Comparison of ENCODE assay signal across 9 cellular contexts in the genomic region with DNA sequence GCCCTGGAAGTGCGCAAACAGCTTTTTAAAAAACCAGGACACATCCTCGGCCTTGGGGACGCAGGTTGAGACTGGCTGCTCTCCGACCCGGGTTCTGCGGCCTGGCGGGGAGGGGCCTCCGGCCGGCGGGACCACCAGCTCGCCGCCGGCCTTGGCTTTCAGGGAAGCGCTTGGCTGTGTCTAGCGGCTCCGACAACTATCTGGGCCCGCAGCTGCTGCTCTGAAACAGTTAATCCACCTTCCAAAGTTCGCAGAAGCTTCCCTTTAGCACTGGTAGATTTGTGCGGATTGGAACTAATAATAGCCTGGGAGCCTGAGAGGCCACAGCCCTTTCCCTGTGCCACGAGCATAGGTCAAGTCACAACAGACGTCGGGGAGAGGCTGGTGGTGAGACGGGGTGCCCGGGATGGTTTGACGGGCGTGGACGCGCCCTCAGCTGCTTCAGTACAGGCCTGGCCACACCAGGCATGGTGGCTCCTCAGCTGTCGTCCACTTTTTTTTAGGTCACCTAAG. TPM values are rescaled to one million over a fixed set of nuclear protein-coding genes. Genes with fewer than 3 reads are reported as not detected.
A peak's percentile ranks its signal among the peaks of the same experiment; 100 is the strongest.
DNase-seq lines count a peak whose midpoint lies in the region; ATAC-seq and TF ChIP-seq lines count a peak whose summit lies in the region.
"Had no signal": no experiment of that assay in that cellular context is flagged by ENCODE, and none has a peak within 500 bp of the region (broad histone marks: within the 10 kb centered on the region; RNA-seq: fewer than 3 reads in every experiment).

No MANE protein-coding gene starts in this region.

- peak; percentile 40 to 50 for TF ChIP-seq POLR2A in Peyer's patch (IDR thresholded peaks at IDR 0.05)
- no peak for TF ChIP-seq POLR2A in vagina (IDR thresholded peaks at IDR 0.05)

- no peak for ATAC-seq in Right ventricle myocardium inferior

- H3K36me3 ChIP-seq in ES-I3 (ENCODE audit: insufficient read depth, low read length) (no peaks in the 10 kb centered on the region), Peyer's patch (no peaks in the 10 kb centered on the region), osteoblast (ENCODE audit: insufficient read depth, low read length) (no peaks in the 10 kb centered on the region), vagina (no peaks in the 10 kb centered on the region)

- H2AFZ ChIP-seq in osteoblast (ENCODE audit: low read length): no peak overlapping the region

- H3K27me3 ChIP-seq in Peyer's patch: no peaks in the 10 kb centered on the region
- no peaks in the 10 kb centered on the region for H3K27me3 ChIP-seq in osteoblast (ENCODE audit: insufficient read depth, low read length)
- H3K27me3 ChIP-seq in vagina: no peaks in the 10 kb centered on the region

- H3K4me2 ChIP-seq in osteoblast (ENCODE audit: insufficient read depth, low read length): no peak overlapping the region

- peaks cover 19% of the 10 kb centered on the region for H3K79me2 ChIP-seq in osteoblast (ENCODE audit: insufficient read depth, low read length)

- H3K9ac ChIP-seq in ES-I3 (ENCODE audit: low read depth, low read length): peak overlapping the region; percentile 74

- H3K9me3 ChIP-seq in ES-I3 (ENCODE audit: control insufficient read depth, insufficient read depth, low read length) (no peaks in the 10 kb centered on the region), Peyer's patch (no peaks in the 10 kb centered on the region), osteoblast (ENCODE audit: low read depth, low read length) (no peaks in the 10 kb centered on the region), vagina (no peaks in the 10 kb centered on the region)

- H3K4me3 ChIP-seq in Peyer's patch: peak overlapping the region; percentile 84 to 95 (median 90)
- peak overlapping the region; percentile 77 for H3K4me3 ChIP-seq in epithelial cell of proximal tubule (ENCODE audit: low read depth, low read length)
- no peak overlapping the region for H3K4me3 ChIP-seq in osteoblast (ENCODE audit: insufficient read depth, low read length)
- no peak overlapping the region for H3K4me3 ChIP-seq in vagina

- H3K27ac ChIP-seq in Peyer's patch: peak overlapping the region; percentile 85 to 97 (median 95)
- no peak overlapping the region for H3K27ac ChIP-seq in osteoblast (ENCODE audit: low read depth, low read length)
- no peak overlapping the region for H3K27ac ChIP-seq in vagina

- H4K20me1 ChIP-seq in osteoblast (ENCODE audit: insufficient read depth, low read length): no peaks in the 10 kb centered on the region

- TF ChIP-seq CTCF in Peyer's patch (IDR thresholded peaks at IDR 0.05) (no peak), epithelial cell of proximal tubule (conservative IDR thresholded peaks at IDR 0.05; ENCODE audit: low read depth, low read length) (no peak), osteoblast (IDR thresholded peaks at IDR 0.05; ENCODE audit: extremely low read depth, low read depth, low read length) (no peak), vagina (IDR thresholded peaks at IDR 0.05) (no peak)

- intact Hi-C loops in Right ventricle myocardium inferior (cut with DNase I): loop anchor here (2.0 kb wide), 1 partner anchor 51 kb away; a partner anchor contains a TSS
- intact Hi-C loops in vagina (cut with DNase I): no loop called here

- peaks cover 33% of the 10 kb centered on the region for H3K4me1 ChIP-seq in ES-I3 (ENCODE audit: insufficient read depth, low read length)
- peaks cover 6 to 46% (median 9%) of the 10 kb centered on the region in 4 donors for H3K4me1 ChIP-seq in Peyer's patch
- peaks cover 22% of the 10 kb centered on the region for H3K4me1 ChIP-seq in osteoblast (ENCODE audit: insufficient read depth, low read length)
- peaks cover 14% of the 10 kb centered on the region for H3K4me1 ChIP-seq in vagina

- DNase-seq in Peyer's patch: peak; percentile 21 to 80 (median 73)
- no peak for DNase-seq in epithelial cell of proximal tubule (ENCODE audit: low read depth)
- peak; percentile 76 for DNase-seq in osteoblast (ENCODE audit: insufficient read length, low spot score, missing footprints)
- no peak for DNase-seq in SIG-M5 treated with dmso at 0.1 percent for 504 hours (lab: John Stamatoyannopoulos, UW; ENCODE audit: unreplicated experiment)
- no peak for DNase-seq in activated CD4-positive, CD25-positive, alpha-beta regulatory T cell treated with anti-CD3 and anti-CD28 coated beads, Interleukin-2, amount 50 U/mL, for 72 hours
- DNase-seq in Right ventricle myocardium inferior (ENCODE audit: missing footprints): no peak
- DNase-seq in vagina (ENCODE audit: extremely low spot score in 2 of 2): no peak
- DNase-seq: OCI-M1 had no signal

RNA-seq across cellular contexts. Expression of a gene that starts 1.2 kb away (rescaled TPM):
- total RNA-seq in Peyer's patch (100 to 1,000 TPM in 3 of 4 donors, 10 to 100 TPM in 1; 91.4 to 194 (median 134) TPM), epithelial cell of proximal tubule (31.2 and 54.4 TPM in 2 replicates), osteoblast (66.6 and 83.6 TPM in 2 replicates), Right ventricle myocardium inferior (3.9 TPM), vagina (8.3 TPM)

RNA-seq across cellular contexts. Expression of a gene that starts 50.1 kb away (rescaled TPM):
- total RNA-seq in Peyer's patch (10 to 100 TPM; 11.6 to 55.7 (median 31.3) TPM), epithelial cell of proximal tubule (20.2 and 31.2 TPM in 2 replicates), osteoblast (34.7 and 41.3 TPM in 2 replicates), Right ventricle myocardium inferior (41.5 TPM), vagina (12.8 TPM)

Comparison
In these comparisons a context has a peak if more than half of its experiments do, and no peak if none do; other contexts are left out.
1. DNase-seq: peak in Peyer's patch (3 of 3) and osteoblast (single experiment); none in epithelial cell of proximal tubule (single experiment), SIG-M5 treated with dmso at 0.1 percent for 504 hours (single experiment), activated CD4-positive, CD25-positive, alpha-beta regulatory T cell treated with anti-CD3 and anti-CD28 coated beads, Interleukin-2, amount 50 U/mL, for 72 hours (single experiment), Right ventricle myocardium inferior (single experiment) and vagina (0 of 2).
2. H3K27ac ChIP-seq: peak in Peyer's patch (4 of 4); none in osteoblast (single experiment) and vagina (single experiment).
3. H3K4me3 ChIP-seq: peak in Peyer's patch (4 of 4) and epithelial cell of proximal tubule (single experiment); none in osteoblast (single experiment) and vagina (0 of 2).
4. POLR2A ChIP-seq: peak in Peyer's patch (2 of 2); none in vagina (0 of 2).